ENCODE assay signal across 8 cellular contexts in the genomic region with DNA sequence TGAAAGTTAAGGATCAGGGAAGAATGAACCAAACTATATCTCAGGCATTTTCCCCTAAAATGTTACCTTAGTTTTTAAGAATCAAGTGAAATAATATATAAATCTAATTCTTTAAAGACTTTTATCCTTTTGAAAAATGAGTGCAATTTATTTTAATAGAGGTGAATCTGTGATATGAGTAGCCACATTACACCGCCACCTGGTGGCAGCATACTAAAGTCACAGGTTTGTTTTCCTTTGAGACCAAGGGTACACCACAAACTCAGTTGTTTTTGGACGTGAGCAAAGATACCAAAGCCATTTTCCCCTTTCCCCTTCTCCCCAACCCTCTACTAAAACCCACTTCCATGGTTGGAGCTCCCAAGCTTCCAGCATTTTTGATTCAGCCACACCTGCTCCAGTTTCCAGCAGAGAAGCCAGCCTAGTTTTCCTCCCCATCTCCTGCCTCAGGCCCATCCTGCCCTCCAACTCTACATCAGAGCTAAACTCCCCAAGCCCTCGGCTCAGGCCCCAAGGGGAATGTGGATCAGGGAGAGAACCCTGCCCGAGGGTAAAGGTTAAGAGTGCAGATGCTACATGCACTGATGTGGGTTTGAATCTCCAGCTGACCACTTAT. TPM values are rescaled to one million over a fixed set of nuclear protein-coding genes. Genes with fewer than 3 reads are reported as not detected.
A peak's percentile ranks its signal among the peaks of the same experiment; 100 is the strongest.
DNase-seq lines count a peak whose midpoint lies in the region; ATAC-seq and TF ChIP-seq lines count a peak whose summit lies in the region.

No MANE protein-coding gene starts in this region.

- no peaks in the 10 kb centered on the region for H3K4me1 ChIP-seq in HAP-1
- no peaks in the 10 kb centered on the region for H3K4me1 ChIP-seq in thyroid gland

- peak; percentile 68 for DNase-seq in AG20443 (ENCODE audit: low spot score)
- DNase-seq in HAP-1 (ENCODE audit: low spot score in 2 of 2): peak; percentile 45 to 75
- peak; percentile 77 for DNase-seq in OCI-M1 (lab: John Stamatoyannopoulos, UW)
- DNase-seq in activated T-cell treated with anti-CD3 and anti-CD28 coated beads, Interleukin-2, amount 50 U/mL, for 4 hours: peak; percentile 70
- peak; percentile 81 for DNase-seq in fibroblast of pulmonary artery (ENCODE audit: low read depth)
- peak in 36 of 56 donors; percentile 2 to 83 (median 28) for DNase-seq in nucleus accumbens (lab: John Stamatoyannopoulos, UW)
- peak; percentile 76 to 80 for DNase-seq in thyroid gland

- H3K36me3 ChIP-seq in HAP-1 (replicated peaks): no peaks in the 10 kb centered on the region
- no peaks in the 10 kb centered on the region for H3K36me3 ChIP-seq in thyroid gland

- no peak overlapping the region for H3K4me3 ChIP-seq in HAP-1
- H3K4me3 ChIP-seq in fibroblast of pulmonary artery (replicated peaks; ENCODE audit: low read depth, low read length): no peak overlapping the region
- H3K4me3 ChIP-seq in thyroid gland (replicated peaks in 1 of 3): no peak overlapping the region

- H3K9me3 ChIP-seq in HAP-1 (no peaks in the 10 kb centered on the region), thyroid gland (no peaks in the 10 kb centered on the region)

- no peaks in the 10 kb centered on the region for H3K27me3 Mint-ChIP-seq in activated T-cell treated with anti-CD3 and anti-CD28 coated beads, Interleukin-2, amount 50 U/mL, for 4 hours (ENCODE audit: low read depth)

- no peaks in the 10 kb centered on the region for H3K36me3 Mint-ChIP-seq in activated T-cell treated with anti-CD3 and anti-CD28 coated beads, Interleukin-2, amount 50 U/mL, for 4 hours (ENCODE audit: insufficient read depth)

- H3K9me3 Mint-ChIP-seq in activated T-cell treated with anti-CD3 and anti-CD28 coated beads, Interleukin-2, amount 50 U/mL, for 4 hours: peaks cover 4% of the 10 kb centered on the region

- H3K27me3 ChIP-seq in HAP-1 (ENCODE audit: low read depth) (no peaks in the 10 kb centered on the region), thyroid gland (no peaks in the 10 kb centered on the region)

- intact Hi-C loops in thyroid gland (cut with DNase I): loop anchor here (5.0 kb wide), 1 partner anchor 113 kb away; no protein-coding TSS in a partner anchor

- ATAC-seq in activated T-cell treated with anti-CD3 and anti-CD28 coated beads, Interleukin-2, amount 50 U/mL, for 4 hours: peak; percentile 51 to 58
- no peak for ATAC-seq in HG02870 (IDR thresholded peaks at IDR 0.05; ENCODE audit: unreplicated experiment)

- TF ChIP-seq CTCF in fibroblast of pulmonary artery (IDR thresholded peaks at IDR 0.05; ENCODE audit: low read length, missing control alignments): peak; percentile 77
- TF ChIP-seq CTCF in thyroid gland (IDR thresholded peaks at IDR 0.05): peak; percentile 57 to 81 (median 72)

- TF ChIP-seq POLR2A in thyroid gland (IDR thresholded peaks at IDR 0.05): no peak

- in situ Hi-C loops in HAP-1 (cut with MboI; ENCODE audit: low sequenced_read_pairs): no loop called here

- no peak overlapping the region for H3K4me3 Mint-ChIP-seq in activated T-cell treated with anti-CD3 and anti-CD28 coated beads, Interleukin-2, amount 50 U/mL, for 4 hours

- H3K4me1 Mint-ChIP-seq in activated T-cell treated with anti-CD3 and anti-CD28 coated beads, Interleukin-2, amount 50 U/mL, for 4 hours (ENCODE audit: low read depth): peaks cover 6% of the 10 kb centered on the region

- WGBS in thyroid gland, 2 donors: 3 to 23% methylated on average over 4 of the region's 4 CpGs

- H3K27ac ChIP-seq in thyroid gland: no peak overlapping the region

RNA-seq across cellular contexts. Expression of gene LDLRAP1, which starts 22.9 kb away (rescaled TPM):
- 10 to 100 TPM in 1 of 3 donors, 1 to 10 TPM in 2; 7.6 to 11.4 (median 9.2) TPM for total RNA-seq in activated T-cell treated with anti-CD3 and anti-CD28 coated beads, Interleukin-2, amount 50 U/mL, for 4 hours
- 10 to 100 TPM; 25.1 to 40.9 (median 34.4) TPM for total RNA-seq in thyroid gland

Comparison
In these comparisons a context has a peak if more than half of its experiments do, and no peak if none do; other contexts are left out.
1. DNase-seq: peak in every context shown above with its lines; median percentile 81 in fibroblast of pulmonary artery; 78 in thyroid gland; 77 in OCI-M1; 70 in activated T-cell treated with anti-CD3 and anti-CD28 coated beads, Interleukin-2, amount 50 U/mL, for 4 hours; 68 in AG20443; 60 in HAP-1; 28 in nucleus accumbens.